8 cellular contexts compared by ENCODE assay signal in the genomic region with DNA sequence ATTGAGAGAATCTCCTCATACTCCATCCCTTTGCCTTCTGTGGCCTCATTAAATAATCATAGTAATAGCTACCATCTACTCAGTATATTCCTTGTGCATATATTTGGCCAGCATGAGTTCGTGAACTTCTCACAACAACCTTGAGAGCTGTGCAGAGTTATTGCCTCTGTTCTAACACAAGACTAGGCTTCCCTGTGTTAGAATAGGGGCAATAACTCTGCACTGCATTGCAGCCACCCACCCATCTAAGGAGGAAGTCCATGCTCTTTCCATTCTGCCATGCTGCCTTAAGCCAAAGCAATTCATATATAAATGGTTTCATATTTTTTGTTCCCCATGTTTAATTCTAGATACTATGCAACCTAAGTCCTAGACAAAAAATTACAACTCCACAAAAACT.
"Had no signal": no experiment of that assay in that cellular context is flagged by ENCODE, and none has a peak within 500 bp of the region (broad histone marks: within the 10 kb centered on the region; RNA-seq: fewer than 3 reads in every experiment).

No MANE protein-coding gene starts in this region.

- H3K4me3 ChIP-seq: GM12878 had no signal

- FAIRE-seq: G401.6, GM12878, GM12891, GM12892, GM18507, GM19239 had no signal

- DNase-seq: GDM1, GF-D8 had no signal
